ENCODE assay signal across 15 cellular contexts in the genomic region with DNA sequence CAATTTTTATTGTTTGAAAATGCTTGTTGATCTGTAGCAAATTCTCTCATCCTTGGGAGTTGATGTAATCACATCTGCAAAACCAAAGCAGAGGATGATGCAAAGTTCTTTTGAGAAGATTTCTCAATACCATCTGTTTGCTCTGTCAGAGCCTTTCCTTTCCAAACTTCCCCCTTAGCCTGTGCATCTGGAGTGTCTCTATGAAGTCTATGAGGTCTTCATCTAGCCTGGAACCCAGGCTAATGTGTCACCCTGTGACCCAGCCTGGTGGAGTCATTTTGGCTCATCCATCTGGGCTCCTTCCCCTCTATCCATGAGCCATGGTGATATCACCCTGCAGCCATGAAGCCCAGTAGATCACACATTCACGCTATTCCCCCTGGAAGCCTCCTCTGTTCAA.
A peak's percentile ranks its signal among the peaks of the same experiment; 100 is the strongest.
DNase-seq lines count a peak whose midpoint lies in the region; ATAC-seq, FAIRE-seq and TF ChIP-seq lines count a peak whose summit lies in the region.
"Had no signal": no experiment of that assay in that cellular context is flagged by ENCODE, and none has a peak within 500 bp of the region (broad histone marks: within the 10 kb centered on the region; RNA-seq: fewer than 3 reads in every experiment).

No MANE protein-coding gene starts in this region.

- H3K4me1 Mint-ChIP-seq in Calu3 (ENCODE audit: low read depth, unreplicated experiment) = no peaks in the 10 kb centered on the region
- no peaks in the 10 kb centered on the region for H3K4me1 Mint-ChIP-seq in CD8-positive, alpha-beta T cell (ENCODE audit: low read depth)

- H3K27ac Mint-ChIP-seq in Calu3 (ENCODE audit: unreplicated experiment) = no peak overlapping the region
- no peak overlapping the region for H3K27ac Mint-ChIP-seq in CD8-positive, alpha-beta T cell

- no peak for TF ChIP-seq EP300 in K562 (IDR thresholded peaks at IDR 0.05; ENCODE audit: low read length)

- BruUV-seq in K562 (replicated peaks; lab: Mats Ljungman, UMichigan) = no TSS peak
- BruUV-seq in Calu3 (replicated peaks; lab: Mats Ljungman, UMichigan) = no TSS peak

- H3K36me3 ChIP-seq in MG63 (peaks cover 61% of the 10 kb centered on the region), K562 (ENCODE audit: control insufficient read depth, insufficient read depth, low read length) (no peaks in the 10 kb centered on the region), tibial artery (no peaks in the 10 kb centered on the region)
- no peaks in the 10 kb centered on the region for H3K36me3 ChIP-seq in CD8-positive, alpha-beta T cell (ENCODE audit: insufficient read depth, low read length)
- H3K36me3 ChIP-seq: BE2C, cardiac muscle cell, SJCRH30, uterus had no signal

- FAIRE-seq in K562 (lab: Jason Lieb, UNC) = no peak
- FAIRE-seq: G401.6 had no signal

- TF ChIP-seq CTCF in K562 (IDR thresholded peaks at IDR 0.05 in 2 of 3, conservative IDR thresholded peaks at IDR 0.05 in 1 of 3; ENCODE audit: insufficient read depth in 2 of 3, low read depth in 1 of 3, low read length in 3 of 3) (no peak), Calu3 (IDR thresholded peaks at IDR 0.05; ENCODE audit: unreplicated experiment) (no peak), tibial artery (IDR thresholded peaks at IDR 0.05) (no peak)
- TF ChIP-seq CTCF in CD8-positive, alpha-beta T cell (IDR thresholded peaks at IDR 0.05) = no peak

- H3K27me3 ChIP-seq in MG63 (no peaks in the 10 kb centered on the region), K562 (ENCODE audit: control insufficient read depth in 2 of 2, insufficient read depth in 2 of 2, low read length in 2 of 2) (no peaks in the 10 kb centered on the region), tibial artery (no peaks in the 10 kb centered on the region)
- H3K27me3 ChIP-seq in CD8-positive, alpha-beta T cell (ENCODE audit: insufficient read depth, low read length) = no peaks in the 10 kb centered on the region
- H3K27me3 ChIP-seq: BE2C, cardiac muscle cell, SJCRH30, uterus had no signal

- POLR2A ChIA-PET in K562 (lab: Yijun Ruan, JAX) = interaction anchor here (0.6 to 2.8 kb wide), 3 partner anchors 8 to 96 kb away, joined by 3 to 10 read pairs (median 5); no protein-coding TSS in a partner anchor
- POLR2A ChIA-PET in CD8-positive, alpha-beta T cell (lab: Charles Lee) = no interaction called here

- H3K27ac ChIP-seq in K562 (ENCODE audit: extremely low read depth, low read depth, low read length) = no peak overlapping the region
- H3K27ac ChIP-seq in CD8-positive, alpha-beta T cell (ENCODE audit: low read depth, low read length) = no peak overlapping the region
- H3K27ac ChIP-seq in tibial artery = no peak overlapping the region
- H3K27ac ChIP-seq: cardiac muscle cell, SJCRH30, uterus had no signal

- H2AFZ ChIP-seq in K562 (ENCODE audit: low read depth, low read length) = 0 out of 2 replicates have a peak overlapping the region, but pooled peaks have one; percentile 10

- H3K4me1 ChIP-seq in K562 (replicated peaks in 1 of 2; ENCODE audit: control insufficient read depth in 2 of 2, insufficient read depth in 2 of 2, low read length in 2 of 2) = no peaks in the 10 kb centered on the region
- no peaks in the 10 kb centered on the region for H3K4me1 ChIP-seq in CD8-positive, alpha-beta T cell (ENCODE audit: insufficient read depth, low read length)
- no peaks in the 10 kb centered on the region for H3K4me1 ChIP-seq in tibial artery
- H3K4me1 ChIP-seq: BE2C, uterus had no signal

- no peaks in the 10 kb centered on the region for H3K79me2 ChIP-seq in K562 (ENCODE audit: control insufficient read depth, insufficient read depth, low read length)

- H3K9ac ChIP-seq in K562 (ENCODE audit: insufficient read depth in 1 of 2, low read depth in 2 of 2, low read length in 2 of 2) = no peak overlapping the region

- H3K4me2 ChIP-seq in K562 (ENCODE audit: insufficient read depth, low read length) = no peak overlapping the region

- intact Hi-C loops in K562 (cut with micrococcal nuclease) = no loop called here
- intact Hi-C loops in left cardiac atrium (cut with DNase I) = no loop called here
- intact Hi-C loops in Calu3 (cut with micrococcal nuclease; ENCODE audit: unreplicated experiment) = no loop called here
- intact Hi-C loops in CD8-positive, alpha-beta T cell (cut with DNase I, micrococcal nuclease) = no loop called here
- intact Hi-C loops in tibial artery (cut with DNase I; ENCODE audit: low total_unique reads) = no loop called here

- 67% methylated on average over 1 of the region's 1 CpG for WGBS in K562 (ENCODE audit: insufficient coverage, low coverage, missing lambda C conversion rate)

- no peak overlapping the region for H3K4me3 ChIP-seq in MG63
- H3K4me3 ChIP-seq in K562 = no peak overlapping the region
- H3K4me3 ChIP-seq in CD8-positive, alpha-beta T cell (ENCODE audit: low read depth, low read length) = no peak overlapping the region
- H3K4me3 ChIP-seq in tibial artery = no peak overlapping the region
- H3K4me3 ChIP-seq: cardiac muscle cell, SJCRH30, uterus had no signal

- no peaks in the 10 kb centered on the region for H3K36me3 Mint-ChIP-seq in Calu3 (ENCODE audit: insufficient read depth, unreplicated experiment)
- H3K36me3 Mint-ChIP-seq in CD8-positive, alpha-beta T cell = no peaks in the 10 kb centered on the region

- no peak for ATAC-seq in K562
- ATAC-seq in left cardiac atrium = peak in 1 of 2 donors; percentile 86
- no peak for ATAC-seq in CD8-positive, alpha-beta T cell

- no peak overlapping the region for H3K4me3 Mint-ChIP-seq in Calu3 (ENCODE audit: low read depth, unreplicated experiment)
- no peak overlapping the region for H3K4me3 Mint-ChIP-seq in CD8-positive, alpha-beta T cell

- peaks cover 3% of the 10 kb centered on the region for H3K9me3 Mint-ChIP-seq in Calu3 (ENCODE audit: low read depth, unreplicated experiment)
- peaks cover 11% of the 10 kb centered on the region for H3K9me3 Mint-ChIP-seq in CD8-positive, alpha-beta T cell

- no peaks in the 10 kb centered on the region for H3K9me1 ChIP-seq in K562 (ENCODE audit: control insufficient read depth, insufficient read depth, low read length)

- in situ Hi-C loops in K562 (cut with MboI) = no loop called here

- TF ChIP-seq POLR2A in K562 (conservative IDR thresholded peaks at IDR 0.05) = no peak

- DNase-seq in AG08395 (ENCODE audit: low spot score) (peak; percentile 89), MG63 (peak; percentile 80), K562 (ENCODE audit: extremely low read depth in 1 of 4, low spot score in 3 of 4) (no peak), left cardiac atrium (peak; percentile 23), DMS53 treated with DMSO at 0.1 percent for 48 hours (lab: John Stamatoyannopoulos, UW; ENCODE audit: unreplicated experiment) (no peak), Calu3 (no peak), tibial artery (no peak)
- no peak for DNase-seq in CD8-positive, alpha-beta T cell
- DNase-seq: BE2C, erythroblast, NCI-H1105, SJCRH30, uterus had no signal

- no peaks in the 10 kb centered on the region for H4K20me1 ChIP-seq in K562 (replicated peaks; ENCODE audit: control insufficient read depth, insufficient read depth, low read length)

- H3K27me3 Mint-ChIP-seq in Calu3 (ENCODE audit: unreplicated experiment) = peaks cover 22% of the 10 kb centered on the region
- H3K27me3 Mint-ChIP-seq in CD8-positive, alpha-beta T cell (ENCODE audit: low read depth) = peaks cover 30% of the 10 kb centered on the region

- peaks cover 21% of the 10 kb centered on the region for H3K9me3 ChIP-seq in MG63
- H3K9me3 ChIP-seq in K562 (replicated peaks; ENCODE audit: control insufficient read depth, insufficient read depth, low read depth, low read length) = 0 out of 2 replicates have a peak, but pooled peaks cover 2% of the 10 kb centered on the region
- H3K9me3 ChIP-seq in CD8-positive, alpha-beta T cell (ENCODE audit: low read length) = no peaks in the 10 kb centered on the region
- peaks cover 4 to 14% (median 10%) of the 10 kb centered on the region in 3 donors for H3K9me3 ChIP-seq in tibial artery

- no peak for TF ChIP-seq RAD21 in K562 (CRISPR knock-in tag; conservative IDR thresholded peaks at IDR 0.05 in 1 of 2, IDR thresholded peaks at IDR 0.05 in 1 of 2)

- CTCF ChIA-PET in K562 (lab: Yijun Ruan, JAX; ENCODE audit: low intra/inter-chr PET ratio) (no interaction called here), Calu3 (lab: Charles Lee) (interaction anchor here (0.6 kb wide), 1 partner anchor 988 kb away, joined by 5 read pairs; no protein-coding TSS in a partner anchor)
- CTCF ChIA-PET in CD8-positive, alpha-beta T cell (lab: Charles Lee) = no interaction called here

TF ChIP-seq in K562, 482 proteins besides CTCF, POLR2A, EP300 and RAD21 (continues in another document):
- TF ChIP-seq MTA2 (IDR thresholded peaks at IDR 0.05; ENCODE audit: low read depth) (no peak), CEBPB (tag; IDR thresholded peaks at IDR 0.05) (peak; percentile 65), CBFA2T2 (conservative IDR thresholded peaks at IDR 0.05) (no peak), ATF3 (IDR thresholded peaks at IDR 0.05) (peak; percentile 23; the same call in 1 of the 2 replicates), ATF3 (CRISPR knock-in tag; conservative IDR thresholded peaks at IDR 0.05) (no peak), HDAC2 (IDR thresholded peaks at IDR 0.05) (no peak), TRIM24 (IDR thresholded peaks at IDR 0.05) (peak in 1 of 2 experiments; percentile 42; a peak in 1 of 4 replicates)
- TF ChIP-seq, protein P1, sequence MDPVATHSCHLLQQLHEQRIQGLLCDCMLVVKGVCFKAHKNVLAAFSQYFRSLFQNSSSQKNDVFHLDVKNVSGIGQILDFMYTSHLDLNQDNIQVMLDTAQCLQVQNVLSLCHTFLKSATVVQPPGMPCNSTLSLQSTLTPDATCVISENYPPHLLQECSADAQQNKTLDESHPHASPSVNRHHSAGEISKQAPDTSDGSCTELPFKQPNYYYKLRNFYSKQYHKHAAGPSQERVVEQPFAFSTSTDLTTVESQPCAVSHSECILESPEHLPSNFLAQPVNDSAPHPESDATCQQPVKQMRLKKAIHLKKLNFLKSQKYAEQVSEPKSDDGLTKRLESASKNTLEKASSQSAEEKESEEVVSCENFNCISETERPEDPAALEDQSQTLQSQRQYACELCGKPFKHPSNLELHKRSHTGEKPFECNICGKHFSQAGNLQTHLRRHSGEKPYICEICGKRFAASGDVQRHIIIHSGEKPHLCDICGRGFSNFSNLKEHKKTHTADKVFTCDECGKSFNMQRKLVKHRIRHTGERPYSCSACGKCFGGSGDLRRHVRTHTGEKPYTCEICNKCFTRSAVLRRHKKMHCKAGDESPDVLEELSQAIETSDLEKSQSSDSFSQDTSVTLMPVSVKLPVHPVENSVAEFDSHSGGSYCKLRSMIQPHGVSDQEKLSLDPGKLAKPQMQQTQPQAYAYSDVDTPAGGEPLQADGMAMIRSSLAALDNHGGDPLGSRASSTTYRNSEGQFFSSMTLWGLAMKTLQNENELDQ (CRISPR knock-in tag; IDR thresholded peaks at IDR 0.05; ENCODE audit: borderline replicate concordance) = no peak

Comparison
In these comparisons a context has a peak if more than half of its experiments do, and no peak if none do; other contexts are left out.
1. DNase-seq: peak in AG08395 (single experiment), MG63 (single experiment) and left cardiac atrium (single experiment); none in K562 (0 of 4), DMS53 treated with DMSO at 0.1 percent for 48 hours (single experiment), Calu3 (single experiment), CD8-positive, alpha-beta T cell (0 of 7) and tibial artery (0 of 2).